Comparison of ENCODE assay signal across 21 cellular contexts in genomic region chr3:100330651-100331050, GRCh38. TPM values are rescaled to one million over a fixed set of nuclear protein-coding genes. Genes with fewer than 3 reads are reported as not detected.
DNase-seq lines count a peak whose midpoint lies in the region; ATAC-seq and TF ChIP-seq lines count a peak whose summit lies in the region.
"Had no signal": no experiment of that assay in that cellular context is flagged by ENCODE, and none has a peak within 500 bp of the region (broad histone marks: within the 10 kb centered on the region; RNA-seq: fewer than 3 reads in every experiment).

No MANE protein-coding gene starts in this region.

- no peak for TF ChIP-seq POLR2A in gastroesophageal sphincter (IDR thresholded peaks at IDR 0.05)

- POLR2A ChIA-PET in Caco-2 (lab: Charles Lee) = no interaction called here

- WGBS in mesendoderm (ENCODE audit: extremely low coverage, insufficient coverage, low lambda C conversion rate) = no CpG with 5 or more reads among the region's 5 CpGs
- WGBS in gastroesophageal sphincter (ENCODE audit: low coverage in 1 of 2), 2 donors = 89 to 100% methylated on average over 3 of the region's 5 CpGs

- H2BK15ac ChIP-seq in mesendoderm (replicated peaks; ENCODE audit: low read depth) = no peak overlapping the region

- H2BK120ac ChIP-seq in mesendoderm (ENCODE audit: low read depth, low read length) = no peak overlapping the region

- no peak overlapping the region for H3K27ac ChIP-seq in mesendoderm (ENCODE audit: low read depth, low read length)
- H3K27ac ChIP-seq in gastroesophageal sphincter = no peak overlapping the region
- H3K27ac ChIP-seq: BLaER1 had no signal

- no peak overlapping the region for H3K18ac ChIP-seq in mesendoderm (ENCODE audit: low read length)

- H3K9me3 ChIP-seq in Caco-2 = no peaks in the 10 kb centered on the region
- no peaks in the 10 kb centered on the region for H3K9me3 ChIP-seq in T-helper 17 cell (ENCODE audit: control insufficient read depth, low read length, poor library complexity, severe bottlenecking)
- no peaks in the 10 kb centered on the region for H3K9me3 ChIP-seq in gastroesophageal sphincter
- H3K9me3 ChIP-seq: BE2C had no signal

- CTCF ChIA-PET in Caco-2 (lab: Charles Lee) = interaction anchor here (0.6 kb wide), 1 partner anchor 250 kb away, joined by 3 read pairs; no protein-coding TSS in a partner anchor

- no TSS peak for BruUV-seq in Caco-2 (replicated peaks; lab: Mats Ljungman, UMichigan)

- H3K4me1 ChIP-seq in Caco-2 = peaks cover 13% of the 10 kb centered on the region
- peaks cover 2% of the 10 kb centered on the region for H3K4me1 ChIP-seq in mesendoderm (ENCODE audit: control insufficient read depth, low read depth, low read length)
- peaks cover 0 to 15% (median 2%) of the 10 kb centered on the region in 3 donors for H3K4me1 ChIP-seq in gastroesophageal sphincter
- H3K4me1 ChIP-seq: BE2C had no signal

- no peak overlapping the region for H4K8ac ChIP-seq in mesendoderm (ENCODE audit: low read depth, low read length)

- no peak overlapping the region for H4K5ac ChIP-seq in mesendoderm (ENCODE audit: low read length)

- H3K9me3 Mint-ChIP-seq in Caco-2 (ENCODE audit: unreplicated experiment) = no peaks in the 10 kb centered on the region

- no peak overlapping the region for H3K23ac ChIP-seq in mesendoderm (ENCODE audit: low read length)

- H3K4me3 ChIP-seq in Caco-2 (ENCODE audit: low read depth, low read length) = no peak overlapping the region
- no peak overlapping the region for H3K4me3 ChIP-seq in mesendoderm (ENCODE audit: low read length)
- no peak overlapping the region for H3K4me3 ChIP-seq in gastroesophageal sphincter
- H3K4me3 ChIP-seq: BLaER1, GM12878 had no signal

- H3K4me1 Mint-ChIP-seq in Caco-2 (ENCODE audit: low read depth, unreplicated experiment) = peaks cover 17% of the 10 kb centered on the region
- H3K4me1 Mint-ChIP-seq in T-helper 17 cell = peaks cover 9% of the 10 kb centered on the region

- no peak for TF ChIP-seq EP300 in gastroesophageal sphincter (IDR thresholded peaks at IDR 0.05)

- no peak overlapping the region for H3K4me2 ChIP-seq in mesendoderm (ENCODE audit: low read length)
- H3K4me2 ChIP-seq: BLaER1 had no signal

- no peaks in the 10 kb centered on the region for H3K36me3 ChIP-seq in Caco-2 (ENCODE audit: control insufficient read depth, insufficient read depth, low read length)
- H3K36me3 ChIP-seq in mesendoderm (ENCODE audit: control insufficient read depth, insufficient read depth, low read length) = no peaks in the 10 kb centered on the region
- peaks cover 0 to 11% of the 10 kb centered on the region in 2 donors for H3K36me3 ChIP-seq in gastroesophageal sphincter
- H3K36me3 ChIP-seq: BE2C had no signal

- H3K79me1 ChIP-seq in mesendoderm (ENCODE audit: low read length) = no peaks in the 10 kb centered on the region

- no peaks in the 10 kb centered on the region for H3K79me2 ChIP-seq in mesendoderm (ENCODE audit: control insufficient read depth, insufficient read depth, low read length)

- H3K4me3 Mint-ChIP-seq in Caco-2 (ENCODE audit: unreplicated experiment) = no peak overlapping the region
- H3K4me3 Mint-ChIP-seq in T-helper 17 cell = peak overlapping the region; percentile 52
- H3K4me3 Mint-ChIP-seq: CD14-positive monocyte had no signal

- no peak overlapping the region for H3K56ac ChIP-seq in mesendoderm (ENCODE audit: low read length)

- intact Hi-C loops in Caco-2 (cut with micrococcal nuclease; ENCODE audit: unreplicated experiment) = no loop called here

- no peak overlapping the region for H3K4ac ChIP-seq in mesendoderm (ENCODE audit: low read depth, low read length)

- ATAC-seq in T-helper 17 cell (no peak), GM21360 (IDR thresholded peaks at IDR 0.05; ENCODE audit: unreplicated experiment) (no peak), HG02610 (IDR thresholded peaks at IDR 0.05; ENCODE audit: unreplicated experiment) (no peak), gastroesophageal sphincter (no peak)
- ATAC-seq: GM12878 had no signal

- DNase-seq in Caco-2 (peak; percentile 11 to 45), ELF-1 (ENCODE audit: low read depth, low spot score) (peak; percentile 83), T-helper 17 cell (no peak), mesendoderm (peak; percentile 70)
- DNase-seq: 8988T; ACHN; BE2C; C1 segment of cervical spinal cord; Calu3; CD4-positive, alpha-beta memory T cell; CD4-positive, CD25-positive, alpha-beta regulatory T cell; CD8-positive, alpha-beta memory T cell; COR-L47; DMS79 treated with DMSO at 0.1 percent for 48 hours; GDM1 had no signal

- H3K27me3 ChIP-seq in Caco-2 (replicated peaks; ENCODE audit: control insufficient read depth, insufficient read depth, low read length) (no peaks in the 10 kb centered on the region), mesendoderm (ENCODE audit: insufficient read depth, low read length, poor library complexity) (no peaks in the 10 kb centered on the region), gastroesophageal sphincter (no peaks in the 10 kb centered on the region)
- H3K27me3 ChIP-seq: BE2C, BLaER1 had no signal

- no peak overlapping the region for H2AK5ac ChIP-seq in mesendoderm (ENCODE audit: low read length)

- no peak overlapping the region for H3K9ac ChIP-seq in mesendoderm (ENCODE audit: low read length)
- H3K9ac ChIP-seq: BLaER1 had no signal

- TF ChIP-seq CTCF in Caco-2 (IDR thresholded peaks at IDR 0.05; ENCODE audit: insufficient read depth in 1 of 2, low read depth in 1 of 2, low read length in 1 of 2, severe bottlenecking in 1 of 2, unreplicated experiment in 1 of 2) = no peak
- TF ChIP-seq CTCF in gastroesophageal sphincter (IDR thresholded peaks at IDR 0.05) = no peak

- H3K27ac Mint-ChIP-seq in Caco-2 (ENCODE audit: unreplicated experiment) (no peak overlapping the region), T-helper 17 cell (no peak overlapping the region)
- H3K27ac Mint-ChIP-seq: CD4-positive, CD25-positive, alpha-beta regulatory T cell had no signal

- H2BK5ac ChIP-seq in mesendoderm (ENCODE audit: low read length) = no peak overlapping the region

- H3K27me3 Mint-ChIP-seq in Caco-2 (ENCODE audit: insufficient read depth, unreplicated experiment) (no peaks in the 10 kb centered on the region), T-helper 17 cell (no peaks in the 10 kb centered on the region)
- H3K27me3 Mint-ChIP-seq: CD4-positive, alpha-beta memory T cell; CD4-positive, CD25-positive, alpha-beta regulatory T cell; CD8-positive, alpha-beta memory T cell had no signal

- H3K36me3 Mint-ChIP-seq in Caco-2 (ENCODE audit: insufficient read depth, unreplicated experiment) = peaks cover 29% of the 10 kb centered on the region
- peaks cover 2% of the 10 kb centered on the region for H3K36me3 Mint-ChIP-seq in T-helper 17 cell (ENCODE audit: low read depth)

RNA-seq across cellular contexts. Expression of gene NIT2, which starts 3.9 kb away (rescaled TPM):
- total RNA-seq in Caco-2 (2022) (59.7 and 64.1 TPM in 2 replicates), T-helper 17 cell (10 to 100 TPM; 24.0 to 30.1 TPM), gastroesophageal sphincter (10 to 100 TPM; 13.0 to 39.7 (median 21.1) TPM)
- 16.8 TPM for polyA plus RNA-seq in mesendoderm (2013, experiment 1 of 2)
- polyA plus RNA-seq in mesendoderm (2013, experiment 2 of 2) = 16.2 TPM

Comparison
In these comparisons a context has a peak if more than half of its experiments do, and no peak if none do; other contexts are left out.
1. DNase-seq: peak in Caco-2 (2 of 2), ELF-1 (single experiment) and mesendoderm (single experiment); none in T-helper 17 cell (0 of 3).